In genomic region chr3:38327335-38328009, GRCh38 we compare ENCODE assay signal across 10 cellular contexts. TPM values are rescaled to one million over a fixed set of nuclear protein-coding genes. Genes with fewer than 3 reads are reported as not detected.
A peak's percentile ranks its signal among the peaks of the same experiment; 100 is the strongest.
DNase-seq lines count a peak whose midpoint lies in the region; ATAC-seq and TF ChIP-seq lines count a peak whose summit lies in the region.
"Had no signal": no experiment of that assay in that cellular context is flagged by ENCODE, and none has a peak within 500 bp of the region (broad histone marks: within the 10 kb centered on the region; RNA-seq: fewer than 3 reads in every experiment).

No MANE protein-coding gene starts in this region.

- peaks cover 6% of the 10 kb centered on the region for H3K27me3 Mint-ChIP-seq in activated CD8-positive, alpha-beta memory T cell treated with anti-CD3 and anti-CD28 coated beads, Interleukin-2, amount 10 ng/mL, durations not matched to agents 7 days and 5 days

- no peak overlapping the region for H3K4me3 Mint-ChIP-seq in activated CD8-positive, alpha-beta memory T cell treated with anti-CD3 and anti-CD28 coated beads, Interleukin-2, amount 10 ng/mL, durations not matched to agents 7 days and 5 days
- H3K4me3 Mint-ChIP-seq: nephron had no signal

- H3K4me1 Mint-ChIP-seq in activated CD8-positive, alpha-beta memory T cell treated with anti-CD3 and anti-CD28 coated beads, Interleukin-2, amount 10 ng/mL, durations not matched to agents 7 days and 5 days, result peaks cover 4% of the 10 kb centered on the region
- H3K4me1 Mint-ChIP-seq: nephron had no signal

- peak; percentile 49 for ATAC-seq in activated CD8-positive, alpha-beta memory T cell treated with anti-CD3 and anti-CD28 coated beads, Interleukin-2, amount 10 ng/mL, durations not matched to agents 7 days and 5 days

- H3K4me3 ChIP-seq in AG09309 (ENCODE audit: control insufficient read depth, low read depth, low read length) (no peak overlapping the region), foreskin fibroblast (ENCODE audit: low read depth in 1 of 2, low read length in 2 of 2) (no peak overlapping the region), WERI-Rb-1 (ENCODE audit: low read depth, low read length) (no peak overlapping the region)

- H3K36me3 ChIP-seq in WERI-Rb-1, result no peaks in the 10 kb centered on the region

- CTCF ChIA-PET in activated CD8-positive, alpha-beta memory T cell treated with anti-CD3 and anti-CD28 coated beads, Interleukin-2, amount 10 ng/mL, durations not matched to agents 7 days and 5 days (lab: Charles Lee), result interaction anchor here (2.1 kb wide), 1 partner anchor 19 kb away, joined by 11 read pairs; the partner anchor contains the start of gene XYLB

- intact Hi-C loops in posterior cingulate gyrus (cut with DNase I), result no loop called here

- no peak overlapping the region for H3K27ac ChIP-seq in WERI-Rb-1

- no peak for TF ChIP-seq CTCF in AG09309 (IDR thresholded peaks at IDR 0.05; ENCODE audit: control insufficient read depth, insufficient read depth, low read depth, low read length, missing control alignments)
- TF ChIP-seq CTCF in foreskin fibroblast (IDR thresholded peaks at IDR 0.05; ENCODE audit: low read depth, low read length), result no peak
- TF ChIP-seq CTCF in WERI-Rb-1 (IDR thresholded peaks at IDR 0.05; ENCODE audit: low read depth, low read length), result no peak

- no peaks in the 10 kb centered on the region for H3K27me3 ChIP-seq in WERI-Rb-1 (ENCODE audit: insufficient read depth, low read depth, severe bottlenecking)

- H3K27ac Mint-ChIP-seq in activated CD8-positive, alpha-beta memory T cell treated with anti-CD3 and anti-CD28 coated beads, Interleukin-2, amount 10 ng/mL, durations not matched to agents 7 days and 5 days, result no peak overlapping the region
- H3K27ac Mint-ChIP-seq: nephron had no signal

- no peaks in the 10 kb centered on the region for H3K9me3 Mint-ChIP-seq in activated CD8-positive, alpha-beta memory T cell treated with anti-CD3 and anti-CD28 coated beads, Interleukin-2, amount 10 ng/mL, durations not matched to agents 7 days and 5 days (ENCODE audit: low read depth)
- H3K9me3 Mint-ChIP-seq: nephron had no signal

- H3K36me3 Mint-ChIP-seq in activated CD8-positive, alpha-beta memory T cell treated with anti-CD3 and anti-CD28 coated beads, Interleukin-2, amount 10 ng/mL, durations not matched to agents 7 days and 5 days, result no peaks in the 10 kb centered on the region

- DNase-seq in AG09309 (ENCODE audit: low read depth), result peak; percentile 7
- peak; percentile 97 for DNase-seq in HT1080 (ENCODE audit: low read depth)
- DNase-seq in activated CD8-positive, alpha-beta memory T cell treated with anti-CD3 and anti-CD28 coated beads, Interleukin-2, amount 10 ng/mL, durations not matched to agents 7 days and 5 days, result no peak
- DNase-seq in foreskin fibroblast, result peak; percentile 79 to 82
- no peak for DNase-seq in NCI-H1092 (lab: John Stamatoyannopoulos, UW)
- no peak for DNase-seq in kidney glomerular epithelial cell (lab: John Stamatoyannopoulos, UW)
- no peak for DNase-seq in posterior cingulate gyrus
- DNase-seq in WERI-Rb-1, result no peak
- DNase-seq: KBM-7 had no signal

- peaks cover 6% of the 10 kb centered on the region for H3K9me3 ChIP-seq in WERI-Rb-1 (ENCODE audit: severe bottlenecking)

RNA-seq across cellular contexts. Expression of gene XYLB, which starts 19.1 kb away (rescaled TPM):
- 11.0 and 11.6 TPM in 2 replicates for total RNA-seq in HT1080 (2014; rRNA removed; shearing (Covaris generic))
- 4.6 and 6.0 TPM in 2 replicates for polyA plus RNA-seq in HT1080 (2015; cell fraction: cytosol; rRNA removed)
- polyA plus RNA-seq in HT1080 (2015; cell fraction: nucleus; rRNA removed), result 9.1 and 11.8 TPM in 2 replicates
- 1 to 10 TPM; 5.2 to 6.9 TPM for total RNA-seq in activated CD8-positive, alpha-beta memory T cell treated with anti-CD3 and anti-CD28 coated beads, Interleukin-2, amount 10 ng/mL, durations not matched to agents 7 days and 5 days

RNA-seq across cellular contexts. Expression of gene SLC22A14, which starts 45.4 kb away (rescaled TPM):
- not detected in 2 replicates for total RNA-seq in HT1080 (2014; rRNA removed; shearing (Covaris generic))
- polyA plus RNA-seq in HT1080 (2015; cell fraction: cytosol; rRNA removed), result not detected in 2 replicates
- polyA plus RNA-seq in HT1080 (2015; cell fraction: nucleus; rRNA removed), result 0.14 and 0.17 TPM in 2 replicates
- not detected for total RNA-seq in activated CD8-positive, alpha-beta memory T cell treated with anti-CD3 and anti-CD28 coated beads, Interleukin-2, amount 10 ng/mL, durations not matched to agents 7 days and 5 days

Comparison
In these comparisons a context has a peak if more than half of its experiments do, and no peak if none do; other contexts are left out.
1. DNase-seq: peak in AG09309 (single experiment), HT1080 (single experiment) and foreskin fibroblast (2 of 2); none in activated CD8-positive, alpha-beta memory T cell treated with anti-CD3 and anti-CD28 coated beads, Interleukin-2, amount 10 ng/mL, durations not matched to agents 7 days and 5 days (single experiment), NCI-H1092 (single experiment), kidney glomerular epithelial cell (single experiment), posterior cingulate gyrus (0 of 10) and WERI-Rb-1 (single experiment).